ENCODE assay signal across 15 cellular contexts in the genomic region with DNA sequence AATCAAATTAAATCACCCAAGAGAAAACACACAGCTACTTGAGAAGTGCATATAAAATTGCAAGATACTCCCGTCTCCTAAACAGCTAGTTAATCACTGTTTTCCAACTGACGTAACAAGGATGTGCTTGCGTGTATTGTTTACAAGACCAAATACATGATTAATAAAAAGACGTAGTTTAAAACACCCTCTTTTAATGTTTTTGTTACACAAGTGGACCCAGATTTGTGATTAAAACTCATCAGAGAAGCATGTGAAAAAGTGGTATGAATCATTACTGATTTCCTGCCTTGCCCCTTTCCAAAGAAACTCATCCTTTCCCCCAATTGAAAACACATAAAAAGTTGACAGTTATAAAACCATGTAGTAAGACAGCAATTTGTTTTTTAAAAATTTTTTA.
DNase-seq lines count a peak whose midpoint lies in the region; ATAC-seq, FAIRE-seq and TF ChIP-seq lines count a peak whose summit lies in the region.
"Had no signal": no experiment of that assay in that cellular context is flagged by ENCODE, and none has a peak within 500 bp of the region (broad histone marks: within the 10 kb centered on the region; RNA-seq: fewer than 3 reads in every experiment).

No MANE protein-coding gene starts in this region.

- TF ChIP-seq CTCF in SK-N-SH (IDR thresholded peaks at IDR 0.05) (no peak), fibroblast of mammary gland (conservative IDR thresholded peaks at IDR 0.05; ENCODE audit: control insufficient read depth, insufficient read depth, low read depth, low read length) (no peak)

- H3K27me3 ChIP-seq in SK-N-SH (ENCODE audit: insufficient read depth) = no peaks in the 10 kb centered on the region

- POLR2A ChIA-PET in SK-N-SH (lab: Yijun Ruan, JAX) = no interaction called here

- no peak for ATAC-seq in effector memory CD8-positive, alpha-beta T cell (replicated peaks)
- no peak for ATAC-seq in Right ventricle myocardium inferior
- ATAC-seq: naive thymus-derived CD4-positive, alpha-beta T cell; T-helper 17 cell had no signal

- TF ChIP-seq EP300 in SK-N-SH (IDR thresholded peaks at IDR 0.05; ENCODE audit: borderline replicate concordance in 1 of 2, low read depth in 1 of 2, low read length in 1 of 2) = peak in 1 of 2 experiments; percentile 85; a peak in 2 of 4 replicates

- peaks cover 0 to 2% of the 10 kb centered on the region in 2 donors for H3K9me3 Mint-ChIP-seq in effector memory CD8-positive, alpha-beta T cell
- H3K9me3 Mint-ChIP-seq: activated naive CD4-positive, alpha-beta T cell treated with anti-CD3 and anti-CD28 coated beads, Interleukin-2, amount 50 U/mL, for 24 hours had no signal

- H3K4me1 Mint-ChIP-seq in effector memory CD8-positive, alpha-beta T cell (ENCODE audit: low read depth in 2 of 2) = no peaks in the 10 kb centered on the region
- H3K4me1 Mint-ChIP-seq: activated naive CD4-positive, alpha-beta T cell treated with anti-CD3 and anti-CD28 coated beads, Interleukin-2, amount 50 U/mL, for 24 hours; naive thymus-derived CD4-positive, alpha-beta T cell had no signal

- H3K27ac Mint-ChIP-seq in effector memory CD8-positive, alpha-beta T cell = no peak overlapping the region
- H3K27ac Mint-ChIP-seq: activated naive CD4-positive, alpha-beta T cell treated with anti-CD3 and anti-CD28 coated beads, Interleukin-2, amount 50 U/mL, for 24 hours; naive thymus-derived CD4-positive, alpha-beta T cell; T-helper 17 cell had no signal

- peak overlapping the region in 1 of 2 experiments; percentile 97; a peak in 2 of 4 replicates for H3K27ac ChIP-seq in SK-N-SH (ENCODE audit: low read depth in 2 of 2, low read length in 1 of 2)

- 9% methylated on average over 4 of the region's 4 CpGs for WGBS in SK-N-SH (ENCODE audit: low lambda C conversion rate)

- CTCF ChIA-PET in SK-N-SH (lab: Yijun Ruan, JAX) = no interaction called here

- no peaks in the 10 kb centered on the region for H4K20me1 ChIP-seq in SK-N-SH (ENCODE audit: insufficient read depth)

- H3K4me2 ChIP-seq in SK-N-SH = peak overlapping the region; percentile 61; the same call in 1 of the 2 replicates

- DNase-seq in GM03348 (ENCODE audit: low spot score) (peak; percentile 63), SK-N-SH (no peak), fibroblast of mammary gland (ENCODE audit: low read depth) (peak; percentile 99), renal cortical epithelial cell (ENCODE audit: low read depth) (peak; percentile 74), H54 (ENCODE audit: insufficient read length, low spot score) (no peak), Right ventricle myocardium inferior (ENCODE audit: missing footprints) (no peak)
- DNase-seq in activated CD4-positive, alpha-beta T cell treated with anti-CD3 and anti-CD28 coated beads for 4 hours = no peak
- no peak for DNase-seq in effector memory CD8-positive, alpha-beta T cell
- DNase-seq: naive thymus-derived CD4-positive, alpha-beta T cell; NCI-H1694 treated with DMSO at 0.1 percent for 48 hours; NK-92 treated with Interleukin-12 subunit alpha and Interleukin-12 subunit beta, amount 100 ng/mL, for 24 hours; stimulated activated CD4-positive, alpha-beta T cell treated with anti-CD3 and anti-CD28 coated beads, Interleukin-15, amount 100 ng/mL, for 24 hours; T-helper 17 cell had no signal

- no peak for TF ChIP-seq POLR2A in H54 (IDR thresholded peaks at IDR 0.05; ENCODE audit: low read depth, low read length)

- FAIRE-seq in H54 (lab: Jason Lieb, UNC) = no peak
- FAIRE-seq: islet of Langerhans had no signal

- intact Hi-C loops in Right ventricle myocardium inferior (cut with DNase I) = no loop called here

- no peak for TF ChIP-seq RAD21 in SK-N-SH (IDR thresholded peaks at IDR 0.05; ENCODE audit: low read length)

- no peaks in the 10 kb centered on the region for H3K9me2 ChIP-seq in SK-N-SH

- H3K9ac ChIP-seq in SK-N-SH = peak overlapping the region; percentile 70

- no peaks in the 10 kb centered on the region for H3K36me3 Mint-ChIP-seq in effector memory CD8-positive, alpha-beta T cell (ENCODE audit: insufficient read depth)
- H3K36me3 Mint-ChIP-seq: activated naive CD4-positive, alpha-beta T cell treated with anti-CD3 and anti-CD28 coated beads, Interleukin-2, amount 50 U/mL, for 24 hours; naive thymus-derived CD4-positive, alpha-beta T cell had no signal

- H3K27me3 Mint-ChIP-seq in effector memory CD8-positive, alpha-beta T cell = peaks cover 14 to 15% of the 10 kb centered on the region in 2 donors

- no peaks in the 10 kb centered on the region for H3K9me3 ChIP-seq in SK-N-SH

- 0 out of 4 replicates have a peak overlapping the region, but pooled peaks of 1 of the 2 experiments have one; percentile 2 for H3K4me3 ChIP-seq in SK-N-SH (ENCODE audit: low read depth in 2 of 2, low read length in 1 of 2)
- no peak overlapping the region for H3K4me3 ChIP-seq in fibroblast of mammary gland (ENCODE audit: control insufficient read depth, low read depth, low read length)

- H3F3A ChIP-seq in SK-N-SH (replicated peaks; ENCODE audit: insufficient read depth) = peaks cover 37% of the 10 kb centered on the region

- H3K36me3 ChIP-seq in SK-N-SH (replicated peaks in 1 of 2; ENCODE audit: control insufficient read depth in 1 of 2, insufficient read depth in 2 of 2, low read length in 1 of 2) = no peaks in the 10 kb centered on the region

- no peak overlapping the region for H3K4me3 Mint-ChIP-seq in effector memory CD8-positive, alpha-beta T cell
- H3K4me3 Mint-ChIP-seq: activated naive CD4-positive, alpha-beta T cell treated with anti-CD3 and anti-CD28 coated beads, Interleukin-2, amount 50 U/mL, for 24 hours; naive thymus-derived CD4-positive, alpha-beta T cell; T-helper 17 cell had no signal

- H2AFZ ChIP-seq in SK-N-SH (ENCODE audit: low read depth) = peak overlapping the region; percentile 49; the same call in 1 of the 2 replicates

- H3K4me1 ChIP-seq in SK-N-SH (ENCODE audit: control insufficient read depth in 1 of 2, insufficient read depth in 2 of 2, low read depth in 1 of 2, low read length in 1 of 2) = peaks cover 0 to 30% of the 10 kb centered on the region in 2 experiments; a peak in 2 of 4 replicates

- no peaks in the 10 kb centered on the region for H3K79me2 ChIP-seq in SK-N-SH (ENCODE audit: insufficient read depth)

TF ChIP-seq in SK-N-SH, 30 proteins besides CTCF, POLR2A, EP300 and RAD21 (continues in another document):
- TF ChIP-seq FOSL2 (IDR thresholded peaks at IDR 0.05; ENCODE audit: borderline replicate concordance, low read depth) (peak; percentile 87; the same call in 1 of the 2 replicates), GABPA (IDR thresholded peaks at IDR 0.05; ENCODE audit: low read depth) (no peak), GATA2 (CRISPR knock-in tag; IDR thresholded peaks at IDR 0.05) (no peak), TCF12 (IDR thresholded peaks at IDR 0.05) (peak; percentile 83), FOXM1 (IDR thresholded peaks at IDR 0.05; ENCODE audit: low read depth) (peak; percentile 55; the same call in 1 of the 2 replicates), NRF1 (IDR thresholded peaks at IDR 0.05; ENCODE audit: low read depth, low read length) (no peak), PBX3 (IDR thresholded peaks at IDR 0.05) (peak; percentile 75), MEF2A (IDR thresholded peaks at IDR 0.05; ENCODE audit: borderline replicate concordance, low read depth) (peak; percentile 70; the same call in 1 of the 2 replicates), CHD2 (IDR thresholded peaks at IDR 0.05; ENCODE audit: low read length, partially characterized antibody) (no peak), SMC3 (IDR thresholded peaks at IDR 0.05; ENCODE audit: low read depth, low read length) (no peak), JUND (IDR thresholded peaks at IDR 0.05) (peak; percentile 84), ELF1 (IDR thresholded peaks at IDR 0.05) (no peak), USF2 (IDR thresholded peaks at IDR 0.05; ENCODE audit: borderline replicate concordance, low read depth, low read length) (no peak), NFIC (IDR thresholded peaks at IDR 0.05; ENCODE audit: borderline replicate concordance) (peak; percentile 47; the same call in 1 of the 2 replicates)
- TF ChIP-seq, protein P1, sequence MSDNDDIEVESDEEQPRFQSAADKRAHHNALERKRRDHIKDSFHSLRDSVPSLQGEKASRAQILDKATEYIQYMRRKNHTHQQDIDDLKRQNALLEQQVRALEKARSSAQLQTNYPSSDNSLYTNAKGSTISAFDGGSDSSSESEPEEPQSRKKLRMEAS (IDR thresholded peaks at IDR 0.05; ENCODE audit: low read depth) = no peak
- TF ChIP-seq, protein P2, sequence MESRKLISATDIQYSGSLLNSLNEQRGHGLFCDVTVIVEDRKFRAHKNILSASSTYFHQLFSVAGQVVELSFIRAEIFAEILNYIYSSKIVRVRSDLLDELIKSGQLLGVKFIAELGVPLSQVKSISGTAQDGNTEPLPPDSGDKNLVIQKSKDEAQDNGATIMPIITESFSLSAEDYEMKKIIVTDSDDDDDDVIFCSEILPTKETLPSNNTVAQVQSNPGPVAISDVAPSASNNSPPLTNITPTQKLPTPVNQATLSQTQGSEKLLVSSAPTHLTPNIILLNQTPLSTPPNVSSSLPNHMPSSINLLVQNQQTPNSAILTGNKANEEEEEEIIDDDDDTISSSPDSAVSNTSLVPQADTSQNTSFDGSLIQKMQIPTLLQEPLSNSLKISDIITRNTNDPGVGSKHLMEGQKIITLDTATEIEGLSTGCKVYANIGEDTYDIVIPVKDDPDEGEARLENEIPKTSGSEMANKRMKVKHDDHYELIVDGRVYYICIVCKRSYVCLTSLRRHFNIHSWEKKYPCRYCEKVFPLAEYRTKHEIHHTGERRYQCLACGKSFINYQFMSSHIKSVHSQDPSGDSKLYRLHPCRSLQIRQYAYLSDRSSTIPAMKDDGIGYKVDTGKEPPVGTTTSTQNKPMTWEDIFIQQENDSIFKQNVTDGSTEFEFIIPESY (IDR thresholded peaks at IDR 0.05; ENCODE audit: borderline replicate concordance, low read depth) = no peak

Comparison
In these comparisons a context has a peak if more than half of its experiments do, and no peak if none do; other contexts are left out.
1. DNase-seq: peak in GM03348 (single experiment), fibroblast of mammary gland (single experiment) and renal cortical epithelial cell (single experiment); none in SK-N-SH (single experiment), activated CD4-positive, alpha-beta T cell treated with anti-CD3 and anti-CD28 coated beads for 4 hours (0 of 2), H54 (single experiment), effector memory CD8-positive, alpha-beta T cell (0 of 3) and Right ventricle myocardium inferior (single experiment).